Comparison of ENCODE assay signal across 11 cellular contexts in the genomic region with DNA sequence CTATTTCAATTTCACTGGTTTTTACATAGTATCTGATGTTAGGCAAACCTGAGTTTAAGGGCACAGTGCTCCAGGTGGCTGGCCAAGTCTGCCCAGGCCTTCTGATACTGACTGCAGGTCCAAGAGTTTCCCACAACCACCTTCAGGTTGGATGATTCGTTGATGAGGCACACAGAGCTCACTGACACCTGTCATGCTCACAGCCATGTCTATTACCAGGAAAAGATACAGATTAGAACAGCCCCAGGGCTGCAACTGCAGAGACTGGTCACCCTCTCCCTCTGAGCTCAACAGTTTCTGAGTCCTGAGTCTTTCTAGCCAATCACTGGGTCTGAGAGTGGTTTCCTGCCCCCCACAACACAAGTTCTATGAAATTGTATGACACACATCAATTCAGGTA.
"Had no signal": no experiment of that assay in that cellular context is flagged by ENCODE, and none has a peak within 500 bp of the region (broad histone marks: within the 10 kb centered on the region; RNA-seq: fewer than 3 reads in every experiment).

No MANE protein-coding gene starts in this region.

- ATAC-seq: activated CD8-positive, alpha-beta T cell treated with anti-CD3 and anti-CD28 coated beads, Interleukin-2, amount 10 ng/mL, durations not matched to agents 7 days and 5 days; sciatic nerve had no signal

- H3K4me1 ChIP-seq: SJSA1 had no signal

- H3K4me3 ChIP-seq: hepatocyte, ovary, SJSA1, thoracic aorta had no signal

- FAIRE-seq: urothelium cell line had no signal

- H3K36me3 ChIP-seq: ovary had no signal

- H2AFZ ChIP-seq: hepatocyte had no signal

- H3K27me3 ChIP-seq: hepatocyte, ovary, SJSA1 had no signal

- H3K27ac ChIP-seq: hepatocyte, ovary, SJSA1, thoracic aorta had no signal

- H3K4me2 ChIP-seq: hepatocyte had no signal

- H3K79me2 ChIP-seq: hepatocyte had no signal

- DNase-seq: activated CD4-positive, alpha-beta T cell treated with anti-CD3 and anti-CD28 coated beads for 4 hours; activated CD8-positive, alpha-beta T cell treated with anti-CD3 and anti-CD28 coated beads, Interleukin-2, amount 10 ng/mL, durations not matched to agents 7 days and 5 days; activated naive CD4-positive, alpha-beta T cell treated with anti-CD3 and anti-CD28 coated beads, Interleukin-2, amount 50 U/mL, for 16 hours; effector memory CD4-positive, alpha-beta T cell; T-helper 2 cell had no signal
